Comparison of ENCODE assay signal across 34 cellular contexts in the genomic region with DNA sequence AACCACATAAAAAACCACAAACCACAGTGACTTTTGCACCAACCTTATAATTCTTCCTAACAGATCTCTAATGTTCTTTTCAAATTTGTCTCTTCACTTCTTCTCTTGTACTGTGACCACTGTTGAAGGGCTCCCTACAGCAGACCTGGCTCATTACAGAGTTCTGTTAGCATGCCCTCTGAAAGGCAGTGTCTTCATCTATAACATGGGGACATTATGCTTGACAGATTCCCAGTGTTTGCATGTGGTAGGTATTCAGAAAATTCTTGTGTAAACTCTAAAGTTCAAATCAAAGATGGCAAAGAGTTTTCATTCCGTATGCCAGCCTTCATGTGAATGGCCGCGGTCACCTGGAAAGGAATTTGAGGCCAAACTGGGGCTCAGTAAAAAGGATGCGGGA.
"Had no signal": no experiment of that assay in that cellular context is flagged by ENCODE, and none has a peak within 500 bp of the region (broad histone marks: within the 10 kb centered on the region; RNA-seq: fewer than 3 reads in every experiment).

No MANE protein-coding gene starts in this region.

- H3K9me3 ChIP-seq: MG63 had no signal

- H3K36me3 ChIP-seq: MG63 had no signal

- H3K4me3 ChIP-seq: MG63 had no signal

- DNase-seq: Karpas-422, Kasumi-1, MG63, MM.1S, MV-4-11, NCI-H1048, NCI-H1092, NCI-H1092 treated with DMSO at 0.1 percent for 48 hours, NCI-H1105, NCI-H1105 treated with DMSO at 0.1 percent for 48 hours, NCI-H1417, NCI-H1417 treated with DMSO at 0.1 percent for 48 hours, NCI-H1436, NCI-H1436 treated with DMSO at 0.1 percent for 48 hours, NCI-H146, NCI-H1694, NCI-H1694 treated with DMSO at 0.1 percent for 48 hours, NCI-H187, NCI-H187 treated with DMSO at 0.1 percent for 48 hours, NCI-H1930, NCI-H2029, NCI-H2029 treated with DMSO at 0.1 percent for 48 hours, NCI-H2081, NCI-H2081 treated with DMSO at 0.1 percent for 48 hours, NCI-H2107, NCI-H2171, NCI-H2171 treated with DMSO at 0.1 percent for 48 hours, NCI-H2227 treated with DMSO at 0.1 percent for 48 hours, NCI-H226, NCI-H345, NCI-H446, NCI-H446 treated with DMSO at 0.1 percent for 48 hours, NCI-H510A, NCI-H510A treated with DMSO at 0.1 percent for 48 hours had no signal

- H3K27me3 ChIP-seq: MG63 had no signal
